ENCODE assay signal across 24 cellular contexts in the genomic region with DNA sequence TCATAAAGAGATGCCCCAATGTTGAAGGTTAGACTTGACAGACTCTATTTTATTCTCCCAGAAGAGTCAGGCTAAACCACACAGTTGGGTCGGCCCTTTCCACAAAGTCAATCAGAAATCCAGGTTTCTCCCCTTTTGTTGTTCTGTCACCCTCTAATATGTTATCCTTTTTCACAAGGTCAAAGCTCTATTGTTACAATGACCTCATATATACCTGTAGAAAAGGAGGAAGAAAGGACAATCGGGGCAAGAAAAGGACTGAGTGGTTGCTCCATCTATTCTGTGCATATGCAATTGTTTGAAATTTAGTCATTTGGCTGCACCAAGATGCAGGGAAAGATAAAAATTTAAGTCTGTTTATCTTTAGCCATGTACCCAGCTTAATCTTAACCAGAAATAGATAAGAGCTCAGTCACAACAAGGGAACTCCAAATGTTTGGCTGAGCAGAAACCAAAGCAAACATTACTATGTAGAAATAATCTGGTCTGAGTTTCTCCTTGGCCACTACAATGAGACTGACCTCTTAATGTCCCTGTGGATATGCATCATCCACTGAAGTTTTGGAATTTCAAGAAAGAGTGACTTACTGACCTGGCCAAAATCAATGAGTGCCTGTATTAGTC.
DNase-seq lines count a peak whose midpoint lies in the region; ATAC-seq and TF ChIP-seq lines count a peak whose summit lies in the region.
"Had no signal": no experiment of that assay in that cellular context is flagged by ENCODE, and none has a peak within 500 bp of the region (broad histone marks: within the 10 kb centered on the region; RNA-seq: fewer than 3 reads in every experiment).

No MANE protein-coding gene starts in this region.

- no peak overlapping the region for H3K27ac ChIP-seq in aorta (ENCODE audit: low read depth in 1 of 2, low read length in 2 of 2)
- H3K27ac ChIP-seq: KMS-11, PC-9, SJCRH30 had no signal

- no peaks in the 10 kb centered on the region for H3K27me3 Mint-ChIP-seq in activated T-cell treated with anti-CD3 and anti-CD28 coated beads, Interleukin-2, amount 50 U/mL, for 72 hours (ENCODE audit: low read depth)
- H3K27me3 Mint-ChIP-seq: CD8-positive, alpha-beta memory T cell; IgD-negative memory B cell had no signal

- no peaks in the 10 kb centered on the region for H3K36me3 Mint-ChIP-seq in activated T-cell treated with anti-CD3 and anti-CD28 coated beads, Interleukin-2, amount 50 U/mL, for 72 hours (ENCODE audit: insufficient read depth in 2 of 2)
- H3K36me3 Mint-ChIP-seq: CD14-positive monocyte; CD8-positive, alpha-beta memory T cell; IgD-negative memory B cell had no signal

- no peaks in the 10 kb centered on the region for H3K4me1 Mint-ChIP-seq in activated T-cell treated with anti-CD3 and anti-CD28 coated beads, Interleukin-2, amount 50 U/mL, for 72 hours (ENCODE audit: low read depth)
- H3K4me1 Mint-ChIP-seq: CD14-positive monocyte; CD8-positive, alpha-beta memory T cell; IgD-negative memory B cell had no signal

- no peaks in the 10 kb centered on the region for H3K4me1 ChIP-seq in aorta (ENCODE audit: control insufficient read depth in 1 of 2, insufficient read depth in 2 of 2, low read length in 2 of 2)
- H3K4me1 ChIP-seq: BE2C had no signal

- H3K4me3 ChIP-seq in fibroblast of the aortic adventitia (ENCODE audit: low read depth, low read length), result no peak overlapping the region
- no peak overlapping the region for H3K4me3 ChIP-seq in aorta (ENCODE audit: low read length in 2 of 2)
- H3K4me3 ChIP-seq: PC-9, SJCRH30 had no signal

- intact Hi-C loops in aorta (cut with DNase I), result no loop called here

- no peak for ATAC-seq in aorta (ENCODE audit: low FRiP score)
- ATAC-seq in activated T-cell treated with anti-CD3 and anti-CD28 coated beads, Interleukin-2, amount 50 U/mL, for 72 hours (replicated peaks in 1 of 2), result no peak
- ATAC-seq: Right ventricle myocardium inferior, SK-N-SH treated with all-trans-retinoic acid at 6 μM for 48 hours had no signal

- 59 to 60% methylated on average over 2 of the region's 2 CpGs for WGBS in aorta, 2 donors

- peaks cover 2 to 9% of the 10 kb centered on the region in 2 donors for H3K9me3 Mint-ChIP-seq in activated T-cell treated with anti-CD3 and anti-CD28 coated beads, Interleukin-2, amount 50 U/mL, for 72 hours

- TF ChIP-seq CTCF in fibroblast of the aortic adventitia (IDR thresholded peaks at IDR 0.05; ENCODE audit: insufficient read depth, low read length), result no peak

- no peak overlapping the region for H3K27ac Mint-ChIP-seq in activated T-cell treated with anti-CD3 and anti-CD28 coated beads, Interleukin-2, amount 50 U/mL, for 72 hours
- H3K27ac Mint-ChIP-seq: CD8-positive, alpha-beta memory T cell; IgD-negative memory B cell had no signal

- no peaks in the 10 kb centered on the region for H3K36me3 ChIP-seq in aorta (ENCODE audit: control insufficient read depth in 1 of 2, insufficient read depth in 2 of 2, low read length in 1 of 2)
- H3K36me3 ChIP-seq: BE2C, SJCRH30 had no signal

- DNase-seq in OCI-M1 (lab: John Stamatoyannopoulos, UW) (peak; percentile 6), fibroblast of the aortic adventitia (ENCODE audit: low read depth) (peak; percentile 80), non-pigmented ciliary epithelial cell (ENCODE audit: low read depth) (peak; percentile 11), iPS-NIHi11 (ENCODE audit: low spot score) (no peak), aorta (no peak), AML-193 (lab: John Stamatoyannopoulos, UW) (no peak)
- no peak for DNase-seq in activated T-cell treated with anti-CD3 and anti-CD28 coated beads, Interleukin-2, amount 50 U/mL, for 72 hours
- DNase-seq: BE2C; CD8-positive, alpha-beta memory T cell; DMS79 treated with DMSO at 0.1 percent for 48 hours; GF-D8; HCEC 1CT; NCI-H1092 treated with DMSO at 0.1 percent for 48 hours; NCI-H1436; NCI-H187 treated with DMSO at 0.1 percent for 48 hours; NCI-H446; NCI-H774; PC-9; SJCRH30 had no signal

- H3K9me3 ChIP-seq in aorta (ENCODE audit: control insufficient read depth, low read length), result no peaks in the 10 kb centered on the region
- H3K9me3 ChIP-seq: BE2C, SJCRH30 had no signal

- no peaks in the 10 kb centered on the region for H3K27me3 ChIP-seq in aorta (ENCODE audit: control insufficient read depth in 1 of 2, insufficient read depth in 2 of 2, low read length in 1 of 2)
- H3K27me3 ChIP-seq: BE2C, SJCRH30 had no signal

- H3K4me3 Mint-ChIP-seq in activated T-cell treated with anti-CD3 and anti-CD28 coated beads, Interleukin-2, amount 50 U/mL, for 72 hours, result no peak overlapping the region
- H3K4me3 Mint-ChIP-seq: CD14-positive monocyte; CD8-positive, alpha-beta memory T cell; IgD-negative memory B cell had no signal

Comparison
In these comparisons a context has a peak if more than half of its experiments do, and no peak if none do; other contexts are left out.
1. DNase-seq: peak in OCI-M1 (single experiment), fibroblast of the aortic adventitia (single experiment) and non-pigmented ciliary epithelial cell (single experiment); none in iPS-NIHi11 (single experiment), aorta (0 of 2), activated T-cell treated with anti-CD3 and anti-CD28 coated beads, Interleukin-2, amount 50 U/mL, for 72 hours (0 of 2) and AML-193 (0 of 2).